22 cellular contexts compared by ENCODE assay signal in the genomic region with DNA sequence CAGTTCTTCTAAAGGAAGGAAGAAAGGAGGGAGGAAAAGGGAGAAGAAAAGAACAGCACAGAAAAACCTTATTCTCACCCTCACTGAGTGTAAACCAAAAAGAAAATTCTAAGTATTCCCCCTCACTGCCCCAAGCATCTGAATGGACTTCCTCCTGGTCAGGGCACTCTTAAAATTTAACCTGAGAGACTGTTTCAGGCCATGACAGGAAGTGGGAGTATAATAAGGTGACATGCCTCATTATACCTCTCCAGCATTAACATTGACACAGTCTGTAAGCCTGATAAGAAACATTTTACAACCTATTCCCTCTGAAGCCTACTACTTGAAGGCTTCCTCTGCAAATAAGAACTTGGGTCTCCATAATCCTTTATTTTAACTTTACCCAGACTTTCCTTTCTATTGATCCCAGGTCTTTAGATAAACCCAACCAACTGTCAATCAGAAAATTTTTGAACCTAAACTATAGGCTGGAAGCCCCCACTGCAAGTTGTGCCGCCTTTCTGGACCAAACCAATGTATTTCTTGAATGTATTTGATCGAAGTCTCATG. TPM values are rescaled to one million over a fixed set of nuclear protein-coding genes. Genes with fewer than 3 reads are reported as not detected.
DNase-seq lines count a peak whose midpoint lies in the region; ATAC-seq and TF ChIP-seq lines count a peak whose summit lies in the region.
"Had no signal": no experiment of that assay in that cellular context is flagged by ENCODE, and none has a peak within 500 bp of the region (broad histone marks: within the 10 kb centered on the region; RNA-seq: fewer than 3 reads in every experiment).

No MANE protein-coding gene starts in this region.

- H3K4me3 ChIP-seq in right cardiac atrium (ENCODE audit: low read length) (no peak overlapping the region), coronary artery (no peak overlapping the region)
- H3K4me3 ChIP-seq: esophagus squamous epithelium, right lobe of liver had no signal

- peaks cover 11% of the 10 kb centered on the region for H3K4me1 ChIP-seq in right cardiac atrium (ENCODE audit: control insufficient read depth, insufficient read depth, low read length)
- H3K4me1 ChIP-seq: right lobe of liver had no signal

- intact Hi-C loops in right cardiac atrium (cut with DNase I) (no loop called here), left ventricle myocardium superior (cut with micrococcal nuclease) (no loop called here)

- WGBS in right cardiac atrium, result 96% methylated on average over 2 of the region's 2 CpGs

- no peak for TF ChIP-seq CTCF in coronary artery (IDR thresholded peaks at IDR 0.05)

- no peak for DNase-seq in right cardiac atrium
- no peak for DNase-seq in left ventricle myocardium superior
- DNase-seq in kidney tubule cell (ENCODE audit: low spot score), result peak; percentile 69
- no peak for DNase-seq in NCI-H748 (lab: John Stamatoyannopoulos, UW; ENCODE audit: unreplicated experiment)
- DNase-seq in hepatic stellate cell (ENCODE audit: low spot score), result no peak
- DNase-seq in coronary artery (ENCODE audit: low spot score), result no peak
- DNase-seq: activated CD8-positive, alpha-beta memory T cell treated with anti-CD3 and anti-CD28 coated beads for 24 hours; esophagus squamous epithelium; GOT3; NCI-H1930; NCI-H524 treated with DMSO at 0.1 percent for 48 hours; OCI-M1; right lobe of liver; SIG-M5; stimulated activated CD4-positive, alpha-beta T cell treated with anti-CD3 and anti-CD28 coated beads, Interleukin-1b, Interleukin-23, amount 100 ng/mL, for 48 hours; stimulated activated naive CD8-positive, alpha-beta T cell treated with anti-CD3 and anti-CD28 coated beads, Interleukin-15, amount 100 ng/mL, for 72 hours had no signal

- ATAC-seq in right cardiac atrium, result no peak
- no peak for ATAC-seq in left ventricle myocardium superior
- ATAC-seq in HG03571 (IDR thresholded peaks at IDR 0.05; ENCODE audit: unreplicated experiment), result peak; percentile 76
- ATAC-seq in GM19455 (IDR thresholded peaks at IDR 0.05; ENCODE audit: unreplicated experiment), result no peak
- ATAC-seq: right lobe of liver; stimulated activated naive CD8-positive, alpha-beta T cell treated with anti-CD3 and anti-CD28 coated beads, Interleukin-15, amount 100 ng/mL, for 72 hours had no signal

- H3K27me3 ChIP-seq in right cardiac atrium (ENCODE audit: control insufficient read depth, insufficient read depth), result no peaks in the 10 kb centered on the region
- H3K27me3 ChIP-seq: esophagus squamous epithelium, neutrophil, right lobe of liver had no signal

- no peaks in the 10 kb centered on the region for H3K9me3 ChIP-seq in right cardiac atrium (ENCODE audit: control insufficient read depth, low read length)
- H3K9me3 ChIP-seq: esophagus squamous epithelium, neutrophil, right lobe of liver had no signal

- H3K27ac ChIP-seq in right cardiac atrium (ENCODE audit: low read length) (peak overlapping the region; percentile 56), coronary artery (no peak overlapping the region)
- H3K27ac ChIP-seq: esophagus squamous epithelium, neutrophil, right lobe of liver, VCaP had no signal

RNA-seq across cellular contexts. Expression of a gene that starts 41.7 kb away (rescaled TPM):
- total RNA-seq in right cardiac atrium (100 to 1,000 TPM in 1 of 4 donors, 10 to 100 TPM in 3; 34.5 to 100 (median 43.7) TPM), left ventricle myocardium superior (11.6 TPM)
- polyA plus RNA-seq in right cardiac atrium, result 17.1 TPM
- total RNA-seq: A673, bronchial epithelial cell had no signal
